Comparison of ENCODE assay signal across 1 cellular context in genomic region chr7:121103579-121103978, GRCh38.
TF ChIP-seq lines count a peak whose summit lies in the region.

No MANE protein-coding gene starts in this region.

TF ChIP-seq in HCT116, 20 proteins besides CTCF, POLR2A, EP300 and RAD21 (continued from another document):
- TF ChIP-seq REST (IDR thresholded peaks at IDR 0.05; ENCODE audit: low read depth) (no peak), JUND (IDR thresholded peaks at IDR 0.05) (no peak), ZNF274 (IDR thresholded peaks at IDR 0.05; ENCODE audit: low read depth, low read length) (no peak), ATF3 (IDR thresholded peaks at IDR 0.05) (no peak)
